ENCODE assay signal across 10 cellular contexts in genomic region chr15:40266828-40267304, GRCh38. TPM values are rescaled to one million over a fixed set of nuclear protein-coding genes. Genes with fewer than 3 reads are reported as not detected.
DNase-seq lines count a peak whose midpoint lies in the region; ATAC-seq, FAIRE-seq and TF ChIP-seq lines count a peak whose summit lies in the region.
"Had no signal": no experiment of that assay in that cellular context is flagged by ENCODE, and none has a peak within 500 bp of the region (broad histone marks: within the 10 kb centered on the region; RNA-seq: fewer than 3 reads in every experiment).

No MANE protein-coding gene starts in this region.

- H3K9me3 Mint-ChIP-seq in activated T-helper 17 cell treated with anti-CD3 and anti-CD28 coated beads, Interleukin-2, amount 50 U/mL, for 72 hours = no peaks in the 10 kb centered on the region
- H3K9me3 Mint-ChIP-seq: activated B cell treated with CpG ODN at 0.5 μM for 24 hours had no signal

- DNase-seq in heart right ventricle (peak in 1 of 2 donors; percentile 32), Right ventricle myocardium inferior (ENCODE audit: missing footprints) (no peak), kidney (peak; percentile 67), aorta (peak in 1 of 2 donors; percentile 80), NCI-H2081 treated with DMSO at 0.1 percent for 48 hours (lab: John Stamatoyannopoulos, UW) (no peak), Peyer's patch (no peak)
- DNase-seq: activated B cell treated with CpG ODN at 0.5 μM for 24 hours, gastrocnemius medialis had no signal

- 38 to 60% methylated on average over 7 of the region's 7 CpGs for WGBS in heart right ventricle, 2 donors
- WGBS in aorta, 2 donors = 38 to 41% methylated on average over 7 of the region's 7 CpGs

- TF ChIP-seq CTCF in heart right ventricle (IDR thresholded peaks at IDR 0.05) (no peak), kidney (IDR thresholded peaks at IDR 0.05; ENCODE audit: borderline replicate concordance, extremely low read depth, insufficient read depth) (no peak), Peyer's patch (IDR thresholded peaks at IDR 0.05) (no peak)

- no peak overlapping the region for H3K9ac ChIP-seq in kidney (ENCODE audit: low read length in 2 of 2)

- H3K27me3 Mint-ChIP-seq in activated T-helper 17 cell treated with anti-CD3 and anti-CD28 coated beads, Interleukin-2, amount 50 U/mL, for 72 hours = no peaks in the 10 kb centered on the region
- H3K27me3 Mint-ChIP-seq: activated B cell treated with CpG ODN at 0.5 μM for 24 hours had no signal

- H3K36me3 ChIP-seq in heart right ventricle (no peaks in the 10 kb centered on the region), kidney (ENCODE audit: control insufficient read depth in 1 of 2, insufficient read depth in 2 of 2, low read length in 2 of 2) (no peaks in the 10 kb centered on the region), aorta (ENCODE audit: control insufficient read depth in 1 of 2, insufficient read depth in 2 of 2, low read length in 1 of 2) (no peaks in the 10 kb centered on the region), Peyer's patch (no peaks in the 10 kb centered on the region)
- H3K36me3 ChIP-seq: gastrocnemius medialis had no signal

- ATAC-seq in heart right ventricle (peak in 5 of 8 donors; percentile 45 to 81 (median 56)), Right ventricle myocardium inferior (no peak), aorta (ENCODE audit: low FRiP score) (peak; percentile 28), HG03196 (IDR thresholded peaks at IDR 0.05; ENCODE audit: unreplicated experiment) (no peak)
- ATAC-seq in activated T-helper 17 cell treated with anti-CD3 and anti-CD28 coated beads, Interleukin-2, amount 50 U/mL, for 72 hours (replicated peaks) = peak; percentile 78

- no peak overlapping the region for H3K4me3 Mint-ChIP-seq in activated T-helper 17 cell treated with anti-CD3 and anti-CD28 coated beads, Interleukin-2, amount 50 U/mL, for 72 hours
- H3K4me3 Mint-ChIP-seq: activated B cell treated with CpG ODN at 0.5 μM for 24 hours had no signal

- no peak for TF ChIP-seq POLR2A in Peyer's patch (IDR thresholded peaks at IDR 0.05)

- H3K4me3 ChIP-seq in heart right ventricle = no peak overlapping the region
- no peak overlapping the region for H3K4me3 ChIP-seq in kidney (ENCODE audit: low read length in 2 of 2)
- H3K4me3 ChIP-seq in aorta (ENCODE audit: low read length in 2 of 2) = no peak overlapping the region
- no peak overlapping the region for H3K4me3 ChIP-seq in Peyer's patch
- H3K4me3 ChIP-seq: gastrocnemius medialis had no signal

- H3K27ac ChIP-seq in heart right ventricle (no peak overlapping the region), kidney (ENCODE audit: low read depth in 2 of 2, low read length in 2 of 2) (no peak overlapping the region), aorta (ENCODE audit: low read depth in 1 of 2, low read length in 2 of 2) (no peak overlapping the region), Peyer's patch (no peak overlapping the region)
- H3K27ac ChIP-seq: gastrocnemius medialis had no signal

- no peaks in the 10 kb centered on the region for H3K4me1 Mint-ChIP-seq in activated T-helper 17 cell treated with anti-CD3 and anti-CD28 coated beads, Interleukin-2, amount 50 U/mL, for 72 hours
- H3K4me1 Mint-ChIP-seq: activated B cell treated with CpG ODN at 0.5 μM for 24 hours had no signal

- intact Hi-C loops in heart right ventricle (cut with DNase I) (loop anchor here in 2 of 10 donors (5.0 kb wide), 2 partner anchors 35 to 40 kb away; no protein-coding TSS in a partner anchor), Right ventricle myocardium inferior (cut with DNase I) (no loop called here), kidney (cut with DNase I) (no loop called here), aorta (cut with DNase I) (no loop called here)

- H3K27me3 ChIP-seq in heart right ventricle (no peaks in the 10 kb centered on the region), aorta (ENCODE audit: control insufficient read depth in 1 of 2, insufficient read depth in 2 of 2, low read length in 1 of 2) (no peaks in the 10 kb centered on the region), Peyer's patch (no peaks in the 10 kb centered on the region)
- H3K27me3 ChIP-seq: gastrocnemius medialis had no signal

- peaks cover 0 to 10% (median 0%) of the 10 kb centered on the region in 9 donors for H3K4me1 ChIP-seq in heart right ventricle
- H3K4me1 ChIP-seq in kidney (ENCODE audit: control insufficient read depth in 1 of 2, insufficient read depth in 1 of 2, low read depth in 1 of 2, low read length in 2 of 2) = no peaks in the 10 kb centered on the region
- no peaks in the 10 kb centered on the region for H3K4me1 ChIP-seq in aorta (ENCODE audit: control insufficient read depth in 1 of 2, insufficient read depth in 2 of 2, low read length in 2 of 2)
- H3K4me1 ChIP-seq in Peyer's patch = no peaks in the 10 kb centered on the region

- no peak overlapping the region for H3K27ac Mint-ChIP-seq in activated T-helper 17 cell treated with anti-CD3 and anti-CD28 coated beads, Interleukin-2, amount 50 U/mL, for 72 hours
- H3K27ac Mint-ChIP-seq: activated B cell treated with CpG ODN at 0.5 μM for 24 hours had no signal

- no peaks in the 10 kb centered on the region for H3K9me3 ChIP-seq in heart right ventricle
- H3K9me3 ChIP-seq in kidney (ENCODE audit: control insufficient read depth in 1 of 2, low read length in 2 of 2) = no peaks in the 10 kb centered on the region
- H3K9me3 ChIP-seq in aorta (ENCODE audit: control insufficient read depth, low read length) = no peaks in the 10 kb centered on the region
- no peaks in the 10 kb centered on the region for H3K9me3 ChIP-seq in Peyer's patch
- H3K9me3 ChIP-seq: gastrocnemius medialis had no signal

- no peak for FAIRE-seq in kidney (lab: Jason Lieb, UNC)

- no peaks in the 10 kb centered on the region for H3K36me3 Mint-ChIP-seq in activated T-helper 17 cell treated with anti-CD3 and anti-CD28 coated beads, Interleukin-2, amount 50 U/mL, for 72 hours (ENCODE audit: low read depth)

RNA-seq across cellular contexts. Expression of gene ANKRD63, which starts 16.0 kb away (rescaled TPM):
- 1 to 10 TPM in 1 of 10 donors, under 1 TPM in 3, not detected in 6; 0.26 to 1.9 (median 0.44) TPM for total RNA-seq in heart right ventricle
- polyA plus RNA-seq in heart right ventricle = not detected
- total RNA-seq in Right ventricle myocardium inferior = 0.92 TPM
- total RNA-seq in activated T-helper 17 cell treated with anti-CD3 and anti-CD28 coated beads, Interleukin-2, amount 50 U/mL, for 72 hours = not detected
- total RNA-seq in kidney = not detected
- polyA plus RNA-seq in kidney (ENCODE audit: insufficient read depth, low read depth, low replicate concordance) = not detected
- not detected for total RNA-seq in aorta
- polyA plus RNA-seq in aorta = not detected
- not detected for total RNA-seq in Peyer's patch
- total RNA-seq: activated B cell treated with CpG ODN at 0.5 μM for 24 hours, gastrocnemius medialis had no signal

RNA-seq across cellular contexts. Expression of gene PAK6, which starts 28.0 kb away (rescaled TPM):
- total RNA-seq in heart right ventricle (10 to 100 TPM in 1 of 10 donors, 1 to 10 TPM in 9; 5.9 to 14.1 (median 7.6) TPM), Right ventricle myocardium inferior (10.1 TPM), kidney (11.9 TPM), aorta (under 1 TPM; 0.81 to 0.91 TPM), Peyer's patch (1 to 10 TPM in 2 of 4 donors, not detected in 2; 3.3 to 4.7 TPM)
- polyA plus RNA-seq in heart right ventricle (1 to 10 TPM in 1 of 2 donors, under 1 TPM in 1; 0.48 to 3.0 TPM), kidney (ENCODE audit: insufficient read depth, low read depth, low replicate concordance) (8.1 TPM), aorta (not detected)
- 1 to 10 TPM in 1 of 2 donors, under 1 TPM in 1; 0.42 to 1.4 TPM for total RNA-seq in activated T-helper 17 cell treated with anti-CD3 and anti-CD28 coated beads, Interleukin-2, amount 50 U/mL, for 72 hours

RNA-seq across cellular contexts. Expression of gene PLCB2, which starts 40.9 kb away (rescaled TPM):
- 10 to 100 TPM in 2 of 10 donors, 1 to 10 TPM in 8; 1.2 to 24.4 (median 4.9) TPM for total RNA-seq in heart right ventricle
- 10 to 100 TPM in 1 of 2 donors, 1 to 10 TPM in 1; 4.2 to 14.6 TPM for polyA plus RNA-seq in heart right ventricle
- 8.2 TPM for total RNA-seq in Right ventricle myocardium inferior
- 100 to 1,000 TPM; 111 to 116 TPM for total RNA-seq in activated T-helper 17 cell treated with anti-CD3 and anti-CD28 coated beads, Interleukin-2, amount 50 U/mL, for 72 hours
- 37.2 TPM for total RNA-seq in kidney
- 4.4 TPM for polyA plus RNA-seq in kidney (ENCODE audit: insufficient read depth, low read depth, low replicate concordance)
- 10 to 100 TPM; 23.6 to 55.8 TPM for total RNA-seq in aorta
- 1 to 10 TPM; 5.8 to 7.2 TPM for polyA plus RNA-seq in aorta
- total RNA-seq in Peyer's patch = 100 to 1,000 TPM in 1 of 4 donors, 10 to 100 TPM in 3; 12.3 to 101 (median 15.7) TPM

RNA-seq across cellular contexts. Expression of gene INAFM2, which starts 56.6 kb away (rescaled TPM):
- total RNA-seq in heart right ventricle (10 to 100 TPM; 32.5 to 63.9 (median 40.9) TPM), Right ventricle myocardium inferior (55.6 TPM), kidney (21.6 TPM), aorta (10 to 100 TPM; 59.4 to 70.0 TPM), Peyer's patch (10 to 100 TPM in 1 of 4 donors, 1 to 10 TPM in 3; 6.2 to 10.7 (median 8.9) TPM)
- polyA plus RNA-seq in heart right ventricle (10 to 100 TPM; 19.8 to 56.1 TPM), kidney (ENCODE audit: insufficient read depth, low read depth, low replicate concordance) (14.7 TPM), aorta (10 to 100 TPM; 26.0 to 53.6 TPM)
- total RNA-seq in activated T-helper 17 cell treated with anti-CD3 and anti-CD28 coated beads, Interleukin-2, amount 50 U/mL, for 72 hours = 10 to 100 TPM; 10.8 to 11.0 TPM

Comparison
In these comparisons a context has a peak if more than half of its experiments do, and no peak if none do; other contexts are left out.
1. ATAC-seq: peak in heart right ventricle (5 of 8), activated T-helper 17 cell treated with anti-CD3 and anti-CD28 coated beads, Interleukin-2, amount 50 U/mL, for 72 hours (single experiment) and aorta (single experiment); none in Right ventricle myocardium inferior (single experiment) and HG03196 (single experiment).